19 cellular contexts compared by ENCODE assay signal in genomic region chr3:171687998-171688397, GRCh38.
A peak's percentile ranks its signal among the peaks of the same experiment; 100 is the strongest.
DNase-seq lines count a peak whose midpoint lies in the region; ATAC-seq, FAIRE-seq and TF ChIP-seq lines count a peak whose summit lies in the region.
"Had no signal": no experiment of that assay in that cellular context is flagged by ENCODE, and none has a peak within 500 bp of the region (broad histone marks: within the 10 kb centered on the region; RNA-seq: fewer than 3 reads in every experiment).

No MANE protein-coding gene starts in this region.

- dilution Hi-C loops in endothelial cell of umbilical vein (cut with MboI; ENCODE audit: extremely low pct_ligation_motif_present, low sequenced_read_pairs): no loop called here

- H3K9ac ChIP-seq in endothelial cell of umbilical vein (replicated peaks; ENCODE audit: extremely low read depth, insufficient read depth, low read length): no peak overlapping the region

- no peak for TF ChIP-seq POLR2A in heart left ventricle (IDR thresholded peaks at IDR 0.05)
- TF ChIP-seq POLR2A in endothelial cell of umbilical vein (IDR thresholded peaks at IDR 0.05; ENCODE audit: low read depth, low read length): no peak

- BruUV-seq in endothelial cell of umbilical vein (replicated peaks; lab: Mats Ljungman, UMichigan): no TSS peak

- no peak for ATAC-seq in heart left ventricle
- ATAC-seq in stimulated activated naive B cell treated with anti-CD40 and anti-IgM and Interleukin-4, amounts not matched to agents 10 μg/mL and 1 μg/mL and 100 μg/mL, for 72 hours (replicated peaks): no peak
- ATAC-seq: GM23338 had no signal

- H3K36me3 ChIP-seq in right atrium auricular region (peaks cover 39% of the 10 kb centered on the region), heart left ventricle (peaks cover 0 to 91% (median 25%) of the 10 kb centered on the region in 9 donors), endothelial cell of umbilical vein (ENCODE audit: control insufficient read depth in 2 of 2, extremely low read depth in 1 of 2, insufficient read depth in 2 of 2, low read length in 2 of 2) (peaks cover 21 to 22% of the 10 kb centered on the region in 2 experiments), tibial artery (peaks cover 12 to 29% (median 15%) of the 10 kb centered on the region in 3 donors)
- H3K36me3 ChIP-seq: HAP-1 had no signal

- intact Hi-C loops in heart left ventricle (cut with DNase I): loop anchor here in 1 of 10 donors (5.0 kb wide), 1 partner anchor 49 kb away; no protein-coding TSS in a partner anchor
- intact Hi-C loops in endothelial cell of umbilical vein (cut with micrococcal nuclease): no loop called here
- intact Hi-C loops in tibial artery (cut with DNase I; ENCODE audit: low total_unique reads): no loop called here

- H3K27me3 Mint-ChIP-seq in stimulated activated naive B cell treated with anti-CD40 and anti-IgM and Interleukin-4, amounts not matched to agents 10 μg/mL and 1 μg/mL and 100 μg/mL, for 72 hours: peaks cover 0 to 5% of the 10 kb centered on the region in 2 donors

- H3K79me2 ChIP-seq in endothelial cell of umbilical vein (ENCODE audit: control insufficient read depth, insufficient read depth, low read length): no peaks in the 10 kb centered on the region

- no peak overlapping the region for H3K4me3 Mint-ChIP-seq in stimulated activated naive B cell treated with anti-CD40 and anti-IgM and Interleukin-4, amounts not matched to agents 10 μg/mL and 1 μg/mL and 100 μg/mL, for 72 hours
- H3K4me3 Mint-ChIP-seq: CD4-positive, alpha-beta memory T cell; GM23338; HFFc6 had no signal

- peak; percentile 59 for FAIRE-seq in endothelial cell of umbilical vein (lab: Jason Lieb, UNC)
- FAIRE-seq: GM12891, GM18507 had no signal

- DNase-seq in right atrium auricular region (ENCODE audit: low spot score) (no peak), heart left ventricle (no peak), endothelial cell of umbilical vein (ENCODE audit: low read depth, low spot score) (no peak), fibroblast of peridontal ligament (ENCODE audit: extremely low read depth) (peak; percentile 70), tibial artery (no peak), HPDE6-E6E7 (ENCODE audit: extremely low spot score) (no peak)
- no peak for DNase-seq in stimulated activated naive B cell treated with anti-CD40 and anti-IgM and Interleukin-4, amounts not matched to agents 10 μg/mL and 1 μg/mL and 100 μg/mL, for 72 hours
- DNase-seq: C1 segment of cervical spinal cord; Calu3; CD4-positive, alpha-beta memory T cell; COR-L47; DMS53; DMS79 treated with DMSO at 0.1 percent for 48 hours; GF-D8; HFFc6 had no signal

- H3K36me3 Mint-ChIP-seq in stimulated activated naive B cell treated with anti-CD40 and anti-IgM and Interleukin-4, amounts not matched to agents 10 μg/mL and 1 μg/mL and 100 μg/mL, for 72 hours: no peaks in the 10 kb centered on the region
- H3K36me3 Mint-ChIP-seq: CD4-positive, alpha-beta memory T cell had no signal

- CTCF ChIA-PET in endothelial cell of umbilical vein (lab: Charles Lee): interaction anchor here (0.8 to 1.4 kb wide), 2 partner anchors 18 to 654 kb away, joined by 4 to 5 read pairs; no protein-coding TSS in a partner anchor

- H3K27ac ChIP-seq in right atrium auricular region (peak overlapping the region; percentile 66 to 71), heart left ventricle (peak overlapping the region in 5 of 12 donors; percentile 3 to 26 (median 17)), endothelial cell of umbilical vein (ENCODE audit: insufficient read depth, low read depth, low read length) (no peak overlapping the region), tibial artery (peak overlapping the region; percentile 2 to 47)

- H3K27me3 ChIP-seq in right atrium auricular region (no peaks in the 10 kb centered on the region), heart left ventricle (no peaks in the 10 kb centered on the region), endothelial cell of umbilical vein (ENCODE audit: control insufficient read depth in 2 of 2, insufficient read depth in 2 of 2, low read length in 2 of 2) (no peaks in the 10 kb centered on the region), tibial artery (no peaks in the 10 kb centered on the region)

- H2AFZ ChIP-seq in endothelial cell of umbilical vein (ENCODE audit: low read depth, low read length): no peak overlapping the region
- H2AFZ ChIP-seq: GM23338 had no signal

- H3K9me3 ChIP-seq in right atrium auricular region: no peaks in the 10 kb centered on the region
- H3K9me3 ChIP-seq in heart left ventricle: no peaks in the 10 kb centered on the region
- H3K9me3 ChIP-seq in endothelial cell of umbilical vein (replicated peaks; ENCODE audit: control insufficient read depth, insufficient read depth, low read length): no peaks in the 10 kb centered on the region
- H3K9me3 ChIP-seq in tibial artery: no peaks in the 10 kb centered on the region
- H3K9me3 ChIP-seq: HAP-1 had no signal

- H3K27ac Mint-ChIP-seq in stimulated activated naive B cell treated with anti-CD40 and anti-IgM and Interleukin-4, amounts not matched to agents 10 μg/mL and 1 μg/mL and 100 μg/mL, for 72 hours: no peak overlapping the region
- H3K27ac Mint-ChIP-seq: CD4-positive, alpha-beta memory T cell; GM23338; HFFc6 had no signal

- H3K4me1 ChIP-seq in right atrium auricular region (peaks cover 0 to 14% of the 10 kb centered on the region in 2 donors), heart left ventricle (peaks cover 0 to 37% (median 12%) of the 10 kb centered on the region in 12 donors), endothelial cell of umbilical vein (ENCODE audit: control insufficient read depth, extremely low read depth, insufficient read depth, low read length) (no peaks in the 10 kb centered on the region), tibial artery (peaks cover 0 to 19% (median 9%) of the 10 kb centered on the region in 4 donors)
- H3K4me1 ChIP-seq: HAP-1 had no signal

- POLR2A ChIA-PET in endothelial cell of umbilical vein (lab: Charles Lee): no interaction called here

- no peaks in the 10 kb centered on the region for H3K9me1 ChIP-seq in endothelial cell of umbilical vein (replicated peaks; ENCODE audit: control insufficient read depth, extremely low read depth, insufficient read depth, low read length)

- H3K9me3 Mint-ChIP-seq in stimulated activated naive B cell treated with anti-CD40 and anti-IgM and Interleukin-4, amounts not matched to agents 10 μg/mL and 1 μg/mL and 100 μg/mL, for 72 hours: no peaks in the 10 kb centered on the region
- H3K9me3 Mint-ChIP-seq: GM23338, HFFc6 had no signal

- peaks cover 5 to 7% of the 10 kb centered on the region in 2 donors for H3K4me1 Mint-ChIP-seq in stimulated activated naive B cell treated with anti-CD40 and anti-IgM and Interleukin-4, amounts not matched to agents 10 μg/mL and 1 μg/mL and 100 μg/mL, for 72 hours
- H3K4me1 Mint-ChIP-seq: GM23338 had no signal

- H3K4me2 ChIP-seq in endothelial cell of umbilical vein (ENCODE audit: insufficient read depth, low read length): no peak overlapping the region
- H3K4me2 ChIP-seq: GM23338 had no signal

- H4K20me1 ChIP-seq in endothelial cell of umbilical vein (replicated peaks; ENCODE audit: control insufficient read depth, extremely low read depth, insufficient read depth, low read length): no peaks in the 10 kb centered on the region

- H3K4me3 ChIP-seq in right atrium auricular region (no peak overlapping the region), heart left ventricle (no peak overlapping the region), endothelial cell of umbilical vein (replicated peaks in 1 of 3; ENCODE audit: insufficient read depth in 1 of 3, low read depth in 1 of 3, low read length in 3 of 3) (no peak overlapping the region), tibial artery (no peak overlapping the region)
- H3K4me3 ChIP-seq: GM23338, HAP-1 had no signal

- TF ChIP-seq CTCF in right atrium auricular region (IDR thresholded peaks at IDR 0.05): no peak
- TF ChIP-seq CTCF in heart left ventricle (IDR thresholded peaks at IDR 0.05): no peak
- TF ChIP-seq CTCF in endothelial cell of umbilical vein (IDR thresholded peaks at IDR 0.05; ENCODE audit: extremely low read depth in 1 of 2, insufficient read depth in 1 of 2, low read depth in 1 of 2, low read length in 2 of 2): no peak
- TF ChIP-seq CTCF in tibial artery (IDR thresholded peaks at IDR 0.05): no peak

TF ChIP-seq in endothelial cell of umbilical vein, 7 proteins besides CTCF, POLR2A, EP300 and RAD21:
- TF ChIP-seq MAX (IDR thresholded peaks at IDR 0.05; ENCODE audit: insufficient read depth, insufficient read length): no peak
- TF ChIP-seq FOS (IDR thresholded peaks at IDR 0.05; ENCODE audit: borderline replicate concordance, insufficient read depth, low read length): no peak
- no peak for TF ChIP-seq JUN (IDR thresholded peaks at IDR 0.05; ENCODE audit: borderline replicate concordance, insufficient read depth, insufficient read length, low read depth)
- TF ChIP-seq MYC (IDR thresholded peaks at IDR 0.05; ENCODE audit: low read depth, low read length): no peak
- no peak for TF ChIP-seq EZH2 (IDR thresholded peaks at IDR 0.05; ENCODE audit: borderline replicate concordance, low read depth, low read length, severe bottlenecking)
- TF ChIP-seq GATA2 (IDR thresholded peaks at IDR 0.05; ENCODE audit: insufficient read depth, insufficient read length, low read depth, low read length): no peak
- TF ChIP-seq POLR2AphosphoS5 (IDR thresholded peaks at IDR 0.05; ENCODE audit: insufficient read depth, low read depth, low read length): no peak
TF ChIP-seq in endothelial cell of umbilical vein: peak in this region for 0.
